ENCODE assay signal across 19 cellular contexts in the genomic region with DNA sequence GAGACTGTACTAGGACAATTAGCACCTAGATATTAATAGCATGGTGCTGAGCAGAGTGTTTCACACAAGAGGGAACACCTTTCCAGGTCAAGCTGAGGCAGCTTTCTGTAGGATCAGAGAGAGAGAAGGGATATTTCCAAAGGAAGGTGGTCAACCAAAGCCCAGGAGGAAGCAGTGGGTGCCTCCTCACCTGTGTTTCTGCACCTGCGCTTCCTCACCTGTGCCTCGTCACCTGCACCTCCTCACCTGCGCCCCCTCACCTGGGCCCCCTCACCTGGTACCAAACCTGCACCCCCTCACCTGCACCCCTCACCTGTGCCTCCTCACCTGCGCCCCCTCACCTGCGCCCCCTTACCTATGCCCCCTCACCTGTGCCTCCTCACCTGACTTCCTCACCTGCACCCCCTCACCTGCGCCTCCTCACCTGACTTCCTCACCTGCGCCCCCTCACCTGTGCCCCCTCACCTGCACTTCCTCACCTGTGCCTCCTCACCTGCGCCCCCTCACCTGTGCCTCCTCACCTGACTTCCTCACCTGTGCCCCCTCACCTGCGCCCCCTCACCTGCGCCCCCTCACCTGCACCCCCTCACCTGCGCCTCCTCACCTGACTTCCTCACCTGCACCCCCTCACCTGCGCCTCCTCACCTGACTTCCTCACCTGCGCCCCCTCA.
"Had no signal": no experiment of that assay in that cellular context is flagged by ENCODE, and none has a peak within 500 bp of the region (broad histone marks: within the 10 kb centered on the region; RNA-seq: fewer than 3 reads in every experiment).

No MANE protein-coding gene starts in this region.

- H3K36me3 ChIP-seq: spleen, tibial artery, uterus had no signal

- H3K27ac Mint-ChIP-seq: activated naive CD8-positive, alpha-beta T cell treated with anti-CD3 and anti-CD28 coated beads, Interleukin-2, amount 10 ng/mL, durations not matched to agents 7 days and 5 days; naive B cell; progenitor cell of endocrine pancreas; stimulated activated naive CD8-positive, alpha-beta T cell treated with anti-CD3 and anti-CD28 coated beads, Interleukin-15, amount 100 ng/mL, for 72 hours; T-cell had no signal

- DNase-seq: activated CD4-positive, alpha-beta T cell treated with anti-CD3 and anti-CD28 coated beads, Interleukin-2, amount 50 U/mL, for 4 hours; activated CD8-positive, alpha-beta memory T cell treated with anti-CD3 and anti-CD28 coated beads, Interleukin-2, amount 50 U/mL, for 48 hours; activated naive CD4-positive, alpha-beta T cell treated with Interleukin-2 at 50 U/mL for 16 hours; activated naive CD8-positive, alpha-beta T cell treated with anti-CD3 and anti-CD28 coated beads, Interleukin-2, amount 10 ng/mL, durations not matched to agents 7 days and 5 days; activated T-cell treated with anti-CD3 and anti-CD28 coated beads, Interleukin-2, amount 50 U/mL, for 48 hours; amygdala; foreskin keratinocyte; kidney; naive B cell; retina; spleen; stimulated activated CD4-positive, alpha-beta T cell treated with anti-CD3 and anti-CD28 coated beads, Interleukin-4, amount 100 ng/mL, for 24 hours; stimulated activated naive CD8-positive, alpha-beta T cell treated with anti-CD3 and anti-CD28 coated beads, Interleukin-15, amount 100 ng/mL, for 72 hours; T-cell; T-helper 9 cell; tibial artery; uterus had no signal

- H3K4me1 Mint-ChIP-seq: activated naive CD8-positive, alpha-beta T cell treated with anti-CD3 and anti-CD28 coated beads, Interleukin-2, amount 10 ng/mL, durations not matched to agents 7 days and 5 days; naive B cell; stimulated activated naive CD8-positive, alpha-beta T cell treated with anti-CD3 and anti-CD28 coated beads, Interleukin-15, amount 100 ng/mL, for 72 hours; T-cell had no signal

- ATAC-seq: foreskin keratinocyte; stimulated activated naive CD8-positive, alpha-beta T cell treated with anti-CD3 and anti-CD28 coated beads, Interleukin-15, amount 100 ng/mL, for 72 hours; T-cell had no signal

- H3K27me3 Mint-ChIP-seq: stimulated activated naive CD8-positive, alpha-beta T cell treated with anti-CD3 and anti-CD28 coated beads, Interleukin-15, amount 100 ng/mL, for 72 hours had no signal

- H3K27ac ChIP-seq: foreskin keratinocyte, spleen, tibial artery, uterus had no signal

- H3K4me3 ChIP-seq: lung, spleen, tibial artery, uterus had no signal

- H3K4me3 Mint-ChIP-seq: activated naive CD8-positive, alpha-beta T cell treated with anti-CD3 and anti-CD28 coated beads, Interleukin-2, amount 10 ng/mL, durations not matched to agents 7 days and 5 days; naive B cell; stimulated activated naive CD8-positive, alpha-beta T cell treated with anti-CD3 and anti-CD28 coated beads, Interleukin-15, amount 100 ng/mL, for 72 hours; T-cell had no signal

- H3K9me3 Mint-ChIP-seq: activated naive CD8-positive, alpha-beta T cell treated with anti-CD3 and anti-CD28 coated beads, Interleukin-2, amount 10 ng/mL, durations not matched to agents 7 days and 5 days; T-cell had no signal

- H3K36me3 Mint-ChIP-seq: activated naive CD8-positive, alpha-beta T cell treated with anti-CD3 and anti-CD28 coated beads, Interleukin-2, amount 10 ng/mL, durations not matched to agents 7 days and 5 days; naive B cell; T-cell had no signal

- H3K9me3 ChIP-seq: spleen, tibial artery, uterus had no signal

- H3K4me1 ChIP-seq: foreskin keratinocyte, spleen, uterus had no signal
